29 cellular contexts compared by ENCODE assay signal in the genomic region with DNA sequence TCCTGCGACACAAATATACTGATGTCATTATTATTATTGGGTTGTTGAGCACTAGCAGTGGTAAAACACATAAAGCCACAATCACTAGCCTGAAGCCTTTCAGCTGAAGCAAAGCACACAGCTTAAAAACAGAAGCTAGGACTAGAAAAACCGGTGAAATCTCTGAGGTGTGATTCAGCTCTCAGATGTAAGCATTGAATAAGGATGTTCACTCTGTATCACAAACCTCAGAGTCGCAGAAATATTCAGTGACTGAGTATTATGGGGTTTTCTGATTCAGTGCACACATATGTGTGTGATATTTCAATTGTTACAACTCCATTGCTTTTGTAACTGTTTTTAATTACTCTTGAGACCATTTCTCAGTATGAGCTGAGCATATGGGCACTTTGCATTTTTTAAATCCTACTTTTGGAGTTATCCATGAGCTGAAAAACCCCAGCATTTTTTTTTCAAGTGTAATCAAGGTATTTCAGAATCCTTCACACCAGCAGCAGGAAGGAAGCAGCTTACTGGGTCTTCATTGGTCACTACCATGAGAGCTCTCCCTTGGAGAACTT.
"Had no signal": no experiment of that assay in that cellular context is flagged by ENCODE, and none has a peak within 500 bp of the region (broad histone marks: within the 10 kb centered on the region; RNA-seq: fewer than 3 reads in every experiment).

No MANE protein-coding gene starts in this region.

- H3K9me3 ChIP-seq: neutrophil, pancreas, prostate gland, testis, transverse colon had no signal

- FAIRE-seq: pancreas had no signal

- H3K4me1 ChIP-seq: heart right ventricle, left lung, pancreas, prostate gland, testis, transverse colon had no signal

- H3K4me3 ChIP-seq: coronary artery, dorsolateral prefrontal cortex, heart right ventricle, left lung, lung, pancreas, prostate gland, skin epidermis, testis, transverse colon had no signal

- ATAC-seq: activated CD8-positive, alpha-beta T cell treated with anti-CD3 and anti-CD28 coated beads for 36 hours; activated naive CD4-positive, alpha-beta T cell treated with anti-CD3 and anti-CD28 coated beads, Interleukin-2, amount 50 U/mL, for 72 hours; activated T-cell treated with anti-CD3 and anti-CD28 coated beads, Interleukin-2, amount 50 U/mL, for 72 hours; heart right ventricle; left lung; pancreas; sciatic nerve; stimulated activated naive CD8-positive, alpha-beta T cell treated with anti-CD3 and anti-CD28 coated beads, Interleukin-15, Interleukin-2, amounts not matched to agents 100 U/mL and 50 U/mL, for 24 hours; T-helper 17 cell had no signal

- H3K27ac ChIP-seq: brain microvascular endothelial cell, coronary artery, dorsolateral prefrontal cortex, heart right ventricle, left lung, neutrophil, pancreas, prostate gland, skin epidermis, testis, transverse colon had no signal

- H3K27me3 ChIP-seq: brain microvascular endothelial cell, heart right ventricle, left lung, neutrophil, pancreas, testis, transverse colon had no signal

- DNase-seq: activated CD4-positive, alpha-beta T cell treated with anti-CD3 and anti-CD28 coated beads for 1 hour; activated CD4-positive, alpha-beta T cell treated with anti-CD3 and anti-CD28 coated beads, Interleukin-2, amount 10 ng/mL, durations not matched to agents 7 days and 5 days; activated CD8-positive, alpha-beta T cell treated with anti-CD3 and anti-CD28 coated beads for 36 hours; activated naive CD4-positive, alpha-beta T cell; activated T-cell treated with anti-CD3 and anti-CD28 coated beads, Interleukin-2, amount 50 U/mL, for 72 hours; anterior cingulate cortex; brain microvascular endothelial cell; dorsolateral prefrontal cortex; effector memory CD4-positive, alpha-beta T cell; foreskin fibroblast; heart right ventricle; left lung; nephron progenitor cell; pancreas; retina; stimulated activated CD4-positive, alpha-beta T cell treated with anti-CD3 and anti-CD28 coated beads, Interleukin-12 subunit alpha, Interleukin-12 subunit beta, amount 100 ng/mL, for 4 hours; stimulated activated CD4-positive, alpha-beta T cell treated with anti-CD3 and anti-CD28 coated beads, Interleukin-4, amount 100 ng/mL, for 1 hour; stimulated activated naive CD8-positive, alpha-beta T cell treated with anti-CD3 and anti-CD28 coated beads, Interleukin-15, Interleukin-2, amounts not matched to agents 100 U/mL and 50 U/mL, for 24 hours; T-helper 17 cell; T1000; testis; transverse colon had no signal

- H3K36me3 ChIP-seq: brain microvascular endothelial cell, heart right ventricle, left lung, neutrophil, pancreas, prostate gland, transverse colon had no signal
